Comparison of ENCODE assay signal across 1 cellular context in the genomic region with DNA sequence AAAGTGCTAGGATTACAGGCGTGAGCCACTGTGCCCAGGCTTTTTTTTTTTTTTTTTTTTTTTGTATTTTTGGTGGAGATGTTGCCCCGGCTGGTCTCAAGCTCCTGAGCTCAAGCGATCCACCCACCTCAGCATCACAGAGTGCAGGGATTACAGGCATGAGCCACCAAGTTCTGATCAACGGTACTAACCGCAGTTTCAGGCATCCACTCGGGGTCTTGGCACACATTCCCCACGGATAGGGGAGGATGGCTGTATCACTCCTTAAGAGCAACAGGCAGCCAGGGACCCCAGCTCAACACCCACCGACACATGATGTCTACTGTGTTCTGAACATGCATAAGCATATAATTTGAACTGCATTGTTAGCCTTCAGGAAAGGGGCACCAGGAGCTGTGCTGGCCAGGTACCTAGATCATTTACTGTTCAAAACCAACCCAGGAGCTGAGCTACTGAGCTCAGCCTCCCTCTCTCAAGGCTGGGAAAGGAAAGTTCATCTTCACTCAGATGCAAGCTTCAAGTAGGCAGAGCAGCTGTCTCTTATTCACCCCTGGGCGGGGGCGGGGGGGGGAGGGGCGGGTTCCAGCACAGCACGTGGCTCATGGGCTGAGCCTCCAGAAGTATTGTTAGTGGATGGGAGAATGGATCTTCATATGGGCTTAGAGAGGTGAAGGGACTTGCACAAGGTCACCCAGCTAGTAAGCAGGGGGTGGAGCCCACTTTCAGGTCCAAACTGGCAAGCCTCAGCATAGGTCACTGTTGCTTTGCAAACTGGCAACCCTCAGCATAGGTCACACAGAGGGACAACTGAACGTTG.
TF ChIP-seq lines count a peak whose summit lies in the region.

No MANE protein-coding gene starts in this region.

TF ChIP-seq in SK-N-SH treated with all-trans-retinoic acid at 6 μM for 48 hours, 23 proteins besides CTCF, POLR2A, EP300 and RAD21 (continued from another document):
- TF ChIP-seq, protein P1, sequence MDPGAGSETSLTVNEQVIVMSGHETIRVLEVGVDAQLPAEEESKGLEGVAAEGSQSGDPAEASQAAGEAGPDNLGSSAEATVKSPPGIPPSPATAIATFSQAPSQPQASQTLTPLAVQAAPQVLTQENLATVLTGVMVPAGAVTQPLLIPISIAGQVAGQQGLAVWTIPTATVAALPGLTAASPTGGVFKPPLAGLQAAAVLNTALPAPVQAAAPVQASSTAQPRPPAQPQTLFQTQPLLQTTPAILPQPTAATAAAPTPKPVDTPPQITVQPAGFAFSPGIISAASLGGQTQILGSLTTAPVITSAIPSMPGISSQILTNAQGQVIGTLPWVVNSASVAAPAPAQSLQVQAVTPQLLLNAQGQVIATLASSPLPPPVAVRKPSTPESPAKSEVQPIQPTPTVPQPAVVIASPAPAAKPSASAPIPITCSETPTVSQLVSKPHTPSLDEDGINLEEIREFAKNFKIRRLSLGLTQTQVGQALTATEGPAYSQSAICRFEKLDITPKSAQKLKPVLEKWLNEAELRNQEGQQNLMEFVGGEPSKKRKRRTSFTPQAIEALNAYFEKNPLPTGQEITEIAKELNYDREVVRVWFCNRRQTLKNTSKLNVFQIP (CRISPR knock-in tag; IDR thresholded peaks at IDR 0.05; ENCODE audit: borderline replicate concordance, low read depth), result no peak
- TF ChIP-seq ZFP30 (CRISPR knock-in tag; IDR thresholded peaks at IDR 0.05) (no peak), ARNTL (CRISPR knock-in tag; IDR thresholded peaks at IDR 0.05; ENCODE audit: borderline replicate concordance, low read depth) (no peak), ZNF70 (CRISPR knock-in tag; IDR thresholded peaks at IDR 0.05) (no peak), PPARA (CRISPR knock-in tag; IDR thresholded peaks at IDR 0.05; ENCODE audit: borderline replicate concordance) (no peak), ISL1 (CRISPR knock-in tag; IDR thresholded peaks at IDR 0.05) (no peak), TCF4 (CRISPR knock-in tag; IDR thresholded peaks at IDR 0.05; ENCODE audit: borderline replicate concordance) (no peak), TOX (CRISPR knock-in tag; IDR thresholded peaks at IDR 0.05; ENCODE audit: borderline replicate concordance) (no peak), OSR1 (CRISPR knock-in tag; IDR thresholded peaks at IDR 0.05) (no peak), ESRRG (CRISPR knock-in tag; IDR thresholded peaks at IDR 0.05) (no peak), TSHZ2 (CRISPR knock-in tag; IDR thresholded peaks at IDR 0.05) (no peak)
- TF ChIP-seq, protein P2, sequence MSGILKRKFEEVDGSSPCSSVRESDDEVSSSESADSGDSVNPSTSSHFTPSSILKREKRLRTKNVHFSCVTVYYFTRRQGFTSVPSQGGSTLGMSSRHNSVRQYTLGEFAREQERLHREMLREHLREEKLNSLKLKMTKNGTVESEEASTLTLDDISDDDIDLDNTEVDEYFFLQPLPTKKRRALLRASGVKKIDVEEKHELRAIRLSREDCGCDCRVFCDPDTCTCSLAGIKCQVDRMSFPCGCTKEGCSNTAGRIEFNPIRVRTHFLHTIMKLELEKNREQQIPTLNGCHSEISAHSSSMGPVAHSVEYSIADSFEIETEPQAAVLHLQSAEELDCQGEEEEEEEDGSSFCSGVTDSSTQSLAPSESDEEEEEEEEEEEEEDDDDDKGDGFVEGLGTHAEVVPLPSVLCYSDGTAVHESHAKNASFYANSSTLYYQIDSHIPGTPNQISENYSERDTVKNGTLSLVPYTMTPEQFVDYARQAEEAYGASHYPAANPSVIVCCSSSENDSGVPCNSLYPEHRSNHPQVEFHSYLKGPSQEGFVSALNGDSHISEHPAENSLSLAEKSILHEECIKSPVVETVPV (CRISPR knock-in tag; IDR thresholded peaks at IDR 0.05), result no peak
- TF ChIP-seq, protein P3, sequence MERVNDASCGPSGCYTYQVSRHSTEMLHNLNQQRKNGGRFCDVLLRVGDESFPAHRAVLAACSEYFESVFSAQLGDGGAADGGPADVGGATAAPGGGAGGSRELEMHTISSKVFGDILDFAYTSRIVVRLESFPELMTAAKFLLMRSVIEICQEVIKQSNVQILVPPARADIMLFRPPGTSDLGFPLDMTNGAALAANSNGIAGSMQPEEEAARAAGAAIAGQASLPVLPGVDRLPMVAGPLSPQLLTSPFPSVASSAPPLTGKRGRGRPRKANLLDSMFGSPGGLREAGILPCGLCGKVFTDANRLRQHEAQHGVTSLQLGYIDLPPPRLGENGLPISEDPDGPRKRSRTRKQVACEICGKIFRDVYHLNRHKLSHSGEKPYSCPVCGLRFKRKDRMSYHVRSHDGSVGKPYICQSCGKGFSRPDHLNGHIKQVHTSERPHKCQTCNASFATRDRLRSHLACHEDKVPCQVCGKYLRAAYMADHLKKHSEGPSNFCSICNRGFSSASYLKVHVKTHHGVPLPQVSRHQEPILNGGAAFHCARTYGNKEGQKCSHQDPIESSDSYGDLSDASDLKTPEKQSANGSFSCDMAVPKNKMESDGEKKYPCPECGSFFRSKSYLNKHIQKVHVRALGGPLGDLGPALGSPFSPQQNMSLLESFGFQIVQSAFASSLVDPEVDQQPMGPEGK (CRISPR knock-in tag; IDR thresholded peaks at IDR 0.05; ENCODE audit: borderline replicate concordance), result no peak
